ENCODE assay signal across 9 cellular contexts in genomic region chr5:173001229-173001841, GRCh38. TPM values are rescaled to one million over a fixed set of nuclear protein-coding genes. Genes with fewer than 3 reads are reported as not detected.
DNase-seq lines count a peak whose midpoint lies in the region; ATAC-seq and TF ChIP-seq lines count a peak whose summit lies in the region.
"Had no signal": no experiment of that assay in that cellular context is flagged by ENCODE, and none has a peak within 500 bp of the region (broad histone marks: within the 10 kb centered on the region; RNA-seq: fewer than 3 reads in every experiment).

No MANE protein-coding gene starts in this region.

- no peak overlapping the region for H3K27ac ChIP-seq in left ventricle myocardium inferior (replicated peaks)
- H3K27ac ChIP-seq in SK-N-SH (ENCODE audit: low read depth in 2 of 2, low read length in 1 of 2), result no peak overlapping the region
- H3K27ac ChIP-seq: body of pancreas had no signal

- intact Hi-C loops in activated CD4-positive, alpha-beta memory T cell treated with anti-CD3 and anti-CD28 coated beads for 36 hours (cut with micrococcal nuclease), result no loop called here
- intact Hi-C loops in left ventricle myocardium inferior (cut with micrococcal nuclease), result no loop called here

- H3K9me3 ChIP-seq in left ventricle myocardium inferior (replicated peaks) (no peaks in the 10 kb centered on the region), SK-N-SH (no peaks in the 10 kb centered on the region)
- H3K9me3 ChIP-seq: body of pancreas had no signal

- no peak overlapping the region for H2AFZ ChIP-seq in SK-N-SH (ENCODE audit: low read depth)

- DNase-seq in activated effector memory CD4-positive, alpha-beta T cell treated with anti-CD3 and anti-CD28 coated beads, Interleukin-2, amount 50 U/mL, for 16 hours, result peak; percentile 60
- no peak for DNase-seq in activated effector memory CD4-positive, alpha-beta T cell treated with Interleukin-2 at 50 U/mL for 16 hours
- DNase-seq in activated CD4-positive, alpha-beta memory T cell treated with anti-CD3 and anti-CD28 coated beads for 36 hours, result peak; percentile 46
- DNase-seq in left ventricle myocardium inferior, result no peak
- DNase-seq in stimulated activated naive CD4-positive, alpha-beta T cell treated with Interleukin-2 at 50 U/mL for 16 hours (lab: John Stamatoyannopoulos, UW), result no peak
- no peak for DNase-seq in SK-N-SH
- DNase-seq: body of pancreas had no signal

- TF ChIP-seq CTCF in left ventricle myocardium inferior (IDR thresholded peaks at IDR 0.05; ENCODE audit: borderline replicate concordance) (no peak), SK-N-SH (IDR thresholded peaks at IDR 0.05) (no peak)

- H3K79me2 ChIP-seq in SK-N-SH (ENCODE audit: insufficient read depth), result peaks cover 100% of the 10 kb centered on the region

- H3K9ac ChIP-seq in SK-N-SH, result no peak overlapping the region

- H3K27me3 ChIP-seq in left ventricle myocardium inferior (ENCODE audit: low read depth), result no peaks in the 10 kb centered on the region
- H3K27me3 ChIP-seq in SK-N-SH (ENCODE audit: insufficient read depth), result no peaks in the 10 kb centered on the region
- H3K27me3 ChIP-seq: body of pancreas had no signal

- H3K4me3 ChIP-seq in left ventricle myocardium inferior (no peak overlapping the region), SK-N-SH (ENCODE audit: low read depth in 2 of 2, low read length in 1 of 2) (no peak overlapping the region)
- H3K4me3 ChIP-seq: body of pancreas had no signal

- TF ChIP-seq EP300 in SK-N-SH (IDR thresholded peaks at IDR 0.05; ENCODE audit: borderline replicate concordance in 1 of 2, low read depth in 1 of 2, low read length in 1 of 2), result no peak

- no peaks in the 10 kb centered on the region for H3K9me3 Mint-ChIP-seq in activated CD4-positive, alpha-beta memory T cell treated with anti-CD3 and anti-CD28 coated beads for 36 hours
- H3K9me3 Mint-ChIP-seq in stimulated activated naive CD8-positive, alpha-beta T cell treated with anti-CD3 and anti-CD28 coated beads, Interleukin-15, Interleukin-2, amounts not matched to agents 100 ng/mL and 50 ng/mL, for 24 hours, result no peaks in the 10 kb centered on the region

- WGBS in SK-N-SH (ENCODE audit: low lambda C conversion rate), result 96% methylated on average over 9 of the region's 9 CpGs

- H3F3A ChIP-seq in SK-N-SH (replicated peaks; ENCODE audit: insufficient read depth), result peaks cover 5% of the 10 kb centered on the region

- ATAC-seq in HG02763 (IDR thresholded peaks at IDR 0.05; ENCODE audit: unreplicated experiment), result peak; percentile 81
- ATAC-seq: body of pancreas had no signal

- no peaks in the 10 kb centered on the region for H3K27me3 Mint-ChIP-seq in activated CD4-positive, alpha-beta memory T cell treated with anti-CD3 and anti-CD28 coated beads for 36 hours
- no peaks in the 10 kb centered on the region for H3K27me3 Mint-ChIP-seq in stimulated activated naive CD8-positive, alpha-beta T cell treated with anti-CD3 and anti-CD28 coated beads, Interleukin-15, Interleukin-2, amounts not matched to agents 100 ng/mL and 50 ng/mL, for 24 hours

- POLR2A ChIA-PET in activated CD4-positive, alpha-beta memory T cell treated with anti-CD3 and anti-CD28 coated beads for 36 hours (lab: Charles Lee), result interaction anchor here (0.6 to 1.5 kb wide), 4 partner anchors 9 to 94 kb away, joined by 3 to 4 read pairs (median 4); partner anchors contain the start of gene ATP6V0E1
- POLR2A ChIA-PET in SK-N-SH (lab: Yijun Ruan, JAX), result no interaction called here

- H3K4me1 ChIP-seq in left ventricle myocardium inferior, result peaks cover 68% of the 10 kb centered on the region
- H3K4me1 ChIP-seq in SK-N-SH (ENCODE audit: control insufficient read depth in 1 of 2, insufficient read depth in 2 of 2, low read depth in 1 of 2, low read length in 1 of 2), result peaks cover 3 to 4% of the 10 kb centered on the region in 2 experiments; a peak in 1 of 4 replicates

- H3K36me3 ChIP-seq in left ventricle myocardium inferior (peaks cover 22% of the 10 kb centered on the region), SK-N-SH (replicated peaks in 1 of 2; ENCODE audit: control insufficient read depth in 1 of 2, insufficient read depth in 2 of 2, low read length in 1 of 2) (peaks cover 3 to 26% of the 10 kb centered on the region in 2 experiments)

- H3K4me3 Mint-ChIP-seq in activated CD4-positive, alpha-beta memory T cell treated with anti-CD3 and anti-CD28 coated beads for 36 hours, result no peak overlapping the region
- H3K4me3 Mint-ChIP-seq in stimulated activated naive CD8-positive, alpha-beta T cell treated with anti-CD3 and anti-CD28 coated beads, Interleukin-15, Interleukin-2, amounts not matched to agents 100 ng/mL and 50 ng/mL, for 24 hours, result no peak overlapping the region

- no peak for TF ChIP-seq RAD21 in SK-N-SH (IDR thresholded peaks at IDR 0.05; ENCODE audit: low read length)

- CTCF ChIA-PET in activated CD4-positive, alpha-beta memory T cell treated with anti-CD3 and anti-CD28 coated beads for 36 hours (lab: Charles Lee), result no interaction called here
- CTCF ChIA-PET in SK-N-SH (lab: Yijun Ruan, JAX), result no interaction called here

- peak overlapping the region; percentile 28 for H3K27ac Mint-ChIP-seq in activated CD4-positive, alpha-beta memory T cell treated with anti-CD3 and anti-CD28 coated beads for 36 hours
- H3K27ac Mint-ChIP-seq in stimulated activated naive CD8-positive, alpha-beta T cell treated with anti-CD3 and anti-CD28 coated beads, Interleukin-15, Interleukin-2, amounts not matched to agents 100 ng/mL and 50 ng/mL, for 24 hours, result peak overlapping the region; percentile 57

- H3K4me1 Mint-ChIP-seq in activated CD4-positive, alpha-beta memory T cell treated with anti-CD3 and anti-CD28 coated beads for 36 hours (ENCODE audit: low read depth), result peaks cover 75% of the 10 kb centered on the region
- peaks cover 75% of the 10 kb centered on the region for H3K4me1 Mint-ChIP-seq in stimulated activated naive CD8-positive, alpha-beta T cell treated with anti-CD3 and anti-CD28 coated beads, Interleukin-15, Interleukin-2, amounts not matched to agents 100 ng/mL and 50 ng/mL, for 24 hours (ENCODE audit: low read depth)

- no peaks in the 10 kb centered on the region for H3K9me2 ChIP-seq in SK-N-SH

- peaks cover 16% of the 10 kb centered on the region for H3K36me3 Mint-ChIP-seq in activated CD4-positive, alpha-beta memory T cell treated with anti-CD3 and anti-CD28 coated beads for 36 hours
- H3K36me3 Mint-ChIP-seq in stimulated activated naive CD8-positive, alpha-beta T cell treated with anti-CD3 and anti-CD28 coated beads, Interleukin-15, Interleukin-2, amounts not matched to agents 100 ng/mL and 50 ng/mL, for 24 hours (ENCODE audit: low read depth), result peaks cover 46% of the 10 kb centered on the region

- H3K4me2 ChIP-seq in SK-N-SH, result no peak overlapping the region

- peaks cover 51% of the 10 kb centered on the region for H4K20me1 ChIP-seq in SK-N-SH (ENCODE audit: insufficient read depth)

TF ChIP-seq in SK-N-SH, 30 proteins besides CTCF, POLR2A, EP300 and RAD21 (continues in another document):
- no peak for TF ChIP-seq USF1 (IDR thresholded peaks at IDR 0.05; ENCODE audit: borderline replicate concordance, low read depth)
- TF ChIP-seq CHD2 (IDR thresholded peaks at IDR 0.05; ENCODE audit: low read length, partially characterized antibody), result no peak
- no peak for TF ChIP-seq FOXM1 (IDR thresholded peaks at IDR 0.05; ENCODE audit: low read depth)
- TF ChIP-seq TCF12 (IDR thresholded peaks at IDR 0.05), result no peak
- no peak for TF ChIP-seq NRF1 (IDR thresholded peaks at IDR 0.05; ENCODE audit: low read depth, low read length)
- TF ChIP-seq FOXJ3 (CRISPR knock-in tag; IDR thresholded peaks at IDR 0.05), result no peak
- no peak for TF ChIP-seq SMC3 (IDR thresholded peaks at IDR 0.05; ENCODE audit: low read depth, low read length)
- TF ChIP-seq POLR2AphosphoS5 (IDR thresholded peaks at IDR 0.05; ENCODE audit: low read depth, low read length), result no peak
- TF ChIP-seq SIN3A (IDR thresholded peaks at IDR 0.05; ENCODE audit: borderline replicate concordance, low read depth, low read length), result no peak
- TF ChIP-seq ZBTB33 (IDR thresholded peaks at IDR 0.05; ENCODE audit: borderline replicate concordance, low read depth), result no peak

RNA-seq across cellular contexts. Expression of gene ATP6V0E1, which starts 17.8 kb away (rescaled TPM):
- total RNA-seq in activated CD4-positive, alpha-beta memory T cell treated with anti-CD3 and anti-CD28 coated beads for 36 hours, result 100 to 1,000 TPM; 116 to 121 TPM
- 208 TPM for total RNA-seq in left ventricle myocardium inferior
- polyA plus RNA-seq in SK-N-SH (2012; rRNA removed), result 215 and 243 TPM in 2 replicates
- polyA plus RNA-seq in SK-N-SH (2012; cell fraction: cytosol; rRNA removed), result 278 and 338 TPM in 2 replicates
- polyA plus RNA-seq in SK-N-SH (2012; cell fraction: nucleus; rRNA removed), result 73.7 and 85.6 TPM in 2 replicates

RNA-seq across cellular contexts. Expression of gene RPL26L1, which starts 42.1 kb away (rescaled TPM):
- total RNA-seq in activated CD4-positive, alpha-beta memory T cell treated with anti-CD3 and anti-CD28 coated beads for 36 hours, result 10 to 100 TPM; 66.0 to 67.6 TPM
- 27.2 TPM for total RNA-seq in left ventricle myocardium inferior
- 193 and 212 TPM in 2 replicates for polyA plus RNA-seq in SK-N-SH (2012; rRNA removed)
- 199 and 206 TPM in 2 replicates for polyA plus RNA-seq in SK-N-SH (2012; cell fraction: cytosol; rRNA removed)
- polyA plus RNA-seq in SK-N-SH (2012; cell fraction: nucleus; rRNA removed), result 86.4 and 89.6 TPM in 2 replicates

RNA-seq across cellular contexts. Expression of gene CREBRF, which starts 54.8 kb away (rescaled TPM):
- 10 to 100 TPM; 15.3 to 16.3 TPM for total RNA-seq in activated CD4-positive, alpha-beta memory T cell treated with anti-CD3 and anti-CD28 coated beads for 36 hours
- total RNA-seq in left ventricle myocardium inferior, result 24.1 TPM
- polyA plus RNA-seq in SK-N-SH (2012; rRNA removed), result 2.4 and 3.2 TPM in 2 replicates
- 2.5 and 2.9 TPM in 2 replicates for polyA plus RNA-seq in SK-N-SH (2012; cell fraction: cytosol; rRNA removed)
- polyA plus RNA-seq in SK-N-SH (2012; cell fraction: nucleus; rRNA removed), result 6.5 and 10.1 TPM in 2 replicates

Comparison
In these comparisons a context has a peak if more than half of its experiments do, and no peak if none do; other contexts are left out.
1. DNase-seq: peak in activated effector memory CD4-positive, alpha-beta T cell treated with anti-CD3 and anti-CD28 coated beads, Interleukin-2, amount 50 U/mL, for 16 hours (single experiment) and activated CD4-positive, alpha-beta memory T cell treated with anti-CD3 and anti-CD28 coated beads for 36 hours (single experiment); none in activated effector memory CD4-positive, alpha-beta T cell treated with Interleukin-2 at 50 U/mL for 16 hours (single experiment), left ventricle myocardium inferior (single experiment), stimulated activated naive CD4-positive, alpha-beta T cell treated with Interleukin-2 at 50 U/mL for 16 hours (single experiment) and SK-N-SH (single experiment).